In genomic region chr6:106974999-106975698, GRCh38 we compare ENCODE assay signal across 1 cellular context.
A peak's percentile ranks its signal among the peaks of the same experiment; 100 is the strongest.
TF ChIP-seq lines count a peak whose summit lies in the region.

No MANE protein-coding gene starts in this region.

TF ChIP-seq in HepG2, 621 proteins besides CTCF, POLR2A, EP300 and RAD21 (continued from another document and continues in another):
- TF ChIP-seq ZNF687 (CRISPR knock-in tag; IDR thresholded peaks at IDR 0.05): peak; percentile 71
- no peak for TF ChIP-seq NCOR1 (IDR thresholded peaks at IDR 0.05; ENCODE audit: borderline replicate concordance, low read length)
- TF ChIP-seq FUBP1 (CRISPR knock-in tag; IDR thresholded peaks at IDR 0.05; ENCODE audit: borderline replicate concordance): no peak
- no peak for TF ChIP-seq HNRNPK (IDR thresholded peaks at IDR 0.05; ENCODE audit: low read depth, low read length, poor library complexity, severe bottlenecking)
- peak; percentile 16; the same call in 1 of the 2 replicates for TF ChIP-seq ZFP91 (CRISPR knock-in tag; IDR thresholded peaks at IDR 0.05; ENCODE audit: borderline replicate concordance)
- TF ChIP-seq CEBPG (CRISPR knock-in tag; IDR thresholded peaks at IDR 0.05): no peak
- TF ChIP-seq MED8 (CRISPR knock-in tag; IDR thresholded peaks at IDR 0.05; ENCODE audit: insufficient replicate concordance): no peak
- TF ChIP-seq ETS1 (CRISPR knock-in tag; IDR thresholded peaks at IDR 0.05): no peak
- TF ChIP-seq TMF1 (CRISPR knock-in tag; IDR thresholded peaks at IDR 0.05; ENCODE audit: low read depth): peak; percentile 27; the same call in 1 of the 2 replicates
- no peak for TF ChIP-seq NONO (IDR thresholded peaks at IDR 0.05)
- peak; percentile 67; the same call in 1 of the 2 replicates for TF ChIP-seq NONO (CRISPR knock-in tag; conservative IDR thresholded peaks at IDR 0.05)
- no peak for TF ChIP-seq ZNF598 (CRISPR knock-in tag; IDR thresholded peaks at IDR 0.05; ENCODE audit: borderline replicate concordance)
- no peak for TF ChIP-seq CBX2 (IDR thresholded peaks at IDR 0.05; ENCODE audit: low read depth, low read length)
- no peak for TF ChIP-seq CBX2 (CRISPR knock-in tag; IDR thresholded peaks at IDR 0.05; ENCODE audit: low read depth)
- TF ChIP-seq BCL6 (CRISPR knock-in tag; IDR thresholded peaks at IDR 0.05): no peak
- no peak for TF ChIP-seq ZNF282 (IDR thresholded peaks at IDR 0.05; ENCODE audit: partially characterized antibody)
- TF ChIP-seq MAX (IDR thresholded peaks at IDR 0.05): peak; percentile 44; the same call in 1 of the 2 replicates
- no peak for TF ChIP-seq NR2F2 (IDR thresholded peaks at IDR 0.05; ENCODE audit: borderline replicate concordance, low read depth)
- TF ChIP-seq ZNF780A (CRISPR knock-in tag; IDR thresholded peaks at IDR 0.05): no peak
- no peak for TF ChIP-seq GLI4 (CRISPR knock-in tag; IDR thresholded peaks at IDR 0.05; ENCODE audit: borderline replicate concordance)
- TF ChIP-seq PATZ1 (CRISPR knock-in tag; IDR thresholded peaks at IDR 0.05): 0 out of 2 replicates have a peak, but pooled peaks have one; percentile 18
- no peak for TF ChIP-seq ATAD3A (CRISPR knock-in tag; IDR thresholded peaks at IDR 0.05)
- TF ChIP-seq SRSF4 (IDR thresholded peaks at IDR 0.05; ENCODE audit: low read depth, low read length, poor library complexity, severe bottlenecking): no peak
- TF ChIP-seq DBP (CRISPR knock-in tag; IDR thresholded peaks at IDR 0.05; ENCODE audit: not compliant biosample characterization): no peak
- TF ChIP-seq ZNF12 (CRISPR knock-in tag; IDR thresholded peaks at IDR 0.05): no peak
- no peak for TF ChIP-seq AHR (CRISPR knock-in tag; IDR thresholded peaks at IDR 0.05)
- peak; percentile 43; the same call in 1 of the 2 replicates for TF ChIP-seq HOXA3 (CRISPR knock-in tag; IDR thresholded peaks at IDR 0.05)
- no peak for TF ChIP-seq GATA4 (IDR thresholded peaks at IDR 0.05; ENCODE audit: borderline replicate concordance, low read depth)
- no peak for TF ChIP-seq NRL (CRISPR knock-in tag; IDR thresholded peaks at IDR 0.05; ENCODE audit: borderline replicate concordance)
- peak; percentile 46; the same call in 1 of the 2 replicates for TF ChIP-seq SALL1 (CRISPR knock-in tag; IDR thresholded peaks at IDR 0.05)
- no peak for TF ChIP-seq ZNF446 (CRISPR knock-in tag; IDR thresholded peaks at IDR 0.05)
- TF ChIP-seq ZBTB37 (CRISPR knock-in tag; IDR thresholded peaks at IDR 0.05): no peak
- no peak for TF ChIP-seq CREB3 (CRISPR knock-in tag; IDR thresholded peaks at IDR 0.05)
- no peak for TF ChIP-seq BCLAF1 (IDR thresholded peaks at IDR 0.05)
- no peak for TF ChIP-seq PBX2 (CRISPR knock-in tag; IDR thresholded peaks at IDR 0.05)
- TF ChIP-seq SP2 (CRISPR knock-in tag; IDR thresholded peaks at IDR 0.05): no peak
- TF ChIP-seq NR2F1 (CRISPR knock-in tag; IDR thresholded peaks at IDR 0.05): no peak
- TF ChIP-seq ZNF589 (CRISPR knock-in tag; conservative IDR thresholded peaks at IDR 0.05): 0 out of 2 replicates have a peak, but pooled peaks have one; percentile 37
- peak; percentile 46; the same call in 1 of the 2 replicates for TF ChIP-seq KDM2A (CRISPR knock-in tag; IDR thresholded peaks at IDR 0.05; ENCODE audit: borderline replicate concordance, low read depth)
- TF ChIP-seq STAG1 (CRISPR knock-in tag; IDR thresholded peaks at IDR 0.05): peak; percentile 80
- peak; percentile 62; the same call in 1 of the 2 replicates for TF ChIP-seq MXD3 (CRISPR knock-in tag; IDR thresholded peaks at IDR 0.05)
- TF ChIP-seq GABPB1 (CRISPR knock-in tag; IDR thresholded peaks at IDR 0.05): peak; percentile 53; the same call in 1 of the 2 replicates
- TF ChIP-seq YEATS4 (CRISPR knock-in tag; IDR thresholded peaks at IDR 0.05; ENCODE audit: borderline replicate concordance): peak; percentile 44; the same call in 1 of the 2 replicates
- no peak for TF ChIP-seq PLRG1 (conservative IDR thresholded peaks at IDR 0.05)
- peak; percentile 17; the same call in 1 of the 2 replicates for TF ChIP-seq PHF8 (CRISPR knock-in tag; IDR thresholded peaks at IDR 0.05)
